Comparison of ENCODE assay signal across 1 cellular context in genomic region chr22:36387914-36388864, GRCh38.
TF ChIP-seq lines count a peak whose summit lies in the region.

MYH9 (minus strand) TSS chr22:36387967; CDS start chr22:36349236, 38,731 bp downstream.

TF ChIP-seq in K562, 482 proteins besides CTCF, POLR2A, EP300 and RAD21 (continued from another document and continues in another):
- TF ChIP-seq STAT6 (CRISPR knock-in tag; IDR thresholded peaks at IDR 0.05) (no peak), ZBTB9 (CRISPR knock-in tag; IDR thresholded peaks at IDR 0.05) (no peak), ZBTB8A (IDR thresholded peaks at IDR 0.05; ENCODE audit: partially characterized antibody) (no peak), PML (IDR thresholded peaks at IDR 0.05; ENCODE audit: low read length) (0 out of 2 replicates have a peak, but pooled peaks have one; percentile 17), EGR1 (conservative IDR thresholded peaks at IDR 0.05) (peak; percentile 22), GATAD2A (IDR thresholded peaks at IDR 0.05) (no peak), POLR2B (IDR thresholded peaks at IDR 0.05; ENCODE audit: low read depth, partially characterized antibody) (peak; percentile 71), TRIM28 (IDR thresholded peaks at IDR 0.05) (no peak), TRIM24 (IDR thresholded peaks at IDR 0.05) (no peak), ZSCAN29 (IDR thresholded peaks at IDR 0.05) (no peak), SNRNP70 (optimal IDR thresholded peaks at IDR 0.05; ENCODE audit: low read depth, low read length) (no peak), SUPT5H (IDR thresholded peaks at IDR 0.05) (peak; percentile 72), E2F3 (CRISPR knock-in tag; IDR thresholded peaks at IDR 0.05) (peak; percentile 15; the same call in 1 of the 2 replicates), SETDB1 (IDR thresholded peaks at IDR 0.05; ENCODE audit: low read length) (no peak), SMARCC2 (IDR thresholded peaks at IDR 0.05; ENCODE audit: low read depth) (no peak), MEIS2 (IDR thresholded peaks at IDR 0.05; ENCODE audit: partially characterized antibody) (peak; percentile 31), ZNF140 (CRISPR knock-in tag; IDR thresholded peaks at IDR 0.05) (no peak), TARDBP (IDR thresholded peaks at IDR 0.05) (no peak), ZNF41 (CRISPR knock-in tag; conservative IDR thresholded peaks at IDR 0.05) (no peak), RB1 (IDR thresholded peaks at IDR 0.05; ENCODE audit: low read depth) (peak; percentile 77; the same call in 1 of the 2 replicates), MBD2 (IDR thresholded peaks at IDR 0.05; ENCODE audit: borderline replicate concordance, low read depth) (peak; percentile 95; the same call in 1 of the 2 replicates), SP2 (IDR thresholded peaks at IDR 0.05; ENCODE audit: extremely low read depth, low read depth, low read length, poor library complexity, severe bottlenecking) (peak; percentile 77), PKNOX1 (IDR thresholded peaks at IDR 0.05) (peak; percentile 100), ZNF764 (CRISPR knock-in tag; IDR thresholded peaks at IDR 0.05; ENCODE audit: low read depth) (peak; percentile 44; the same call in 1 of the 2 replicates), POLR3G (IDR thresholded peaks at IDR 0.05; ENCODE audit: extremely low read depth, insufficient read length, insufficient replicate concordance) (no peak), CHD2 (IDR thresholded peaks at IDR 0.05; ENCODE audit: low read depth, low read length) (peak; percentile 77), POLR2AphosphoS2 (IDR thresholded peaks at IDR 0.05; ENCODE audit: low read length) (no peak), TCF7 (IDR thresholded peaks at IDR 0.05; ENCODE audit: borderline replicate concordance) (no peak), BCOR (IDR thresholded peaks at IDR 0.05) (peak; percentile 33; the same call in 1 of the 2 replicates), ZNF436 (CRISPR knock-in tag; IDR thresholded peaks at IDR 0.05) (no peak), RERE (CRISPR knock-in tag; IDR thresholded peaks at IDR 0.05; ENCODE audit: borderline replicate concordance) (no peak), THAP12 (CRISPR knock-in tag; IDR thresholded peaks at IDR 0.05) (peak; percentile 86), KLF10 (CRISPR knock-in tag; IDR thresholded peaks at IDR 0.05) (no peak), TRIM25 (IDR thresholded peaks at IDR 0.05; ENCODE audit: borderline replicate concordance) (no peak), ELF1 (tag; IDR thresholded peaks at IDR 0.05) (peak; percentile 14; the same call in 1 of the 2 replicates), SLC30A9 (CRISPR knock-in tag; IDR thresholded peaks at IDR 0.05) (no peak), GABPA (tag; conservative IDR thresholded peaks at IDR 0.05; ENCODE audit: low read depth) (peak; percentile 83), SRF (CRISPR knock-in tag; IDR thresholded peaks at IDR 0.05) (peak in 1 of 2 experiments; percentile 87; a peak in 2 of 4 replicates), ZHX1 (conservative IDR thresholded peaks at IDR 0.05; ENCODE audit: low read length) (no peak), CBX8 (IDR thresholded peaks at IDR 0.05; ENCODE audit: borderline replicate concordance, extremely low read depth, low read depth, low read length, poor library complexity, severe bottlenecking) (no peak), TBP (optimal IDR thresholded peaks at IDR 0.05; ENCODE audit: low read depth, low read length) (peak; percentile 81)
